ENCODE assay signal across 9 cellular contexts in genomic region chr10:57849726-57850357, GRCh38.
DNase-seq lines count a peak whose midpoint lies in the region; ATAC-seq, FAIRE-seq and TF ChIP-seq lines count a peak whose summit lies in the region.
"Had no signal": no experiment of that assay in that cellular context is flagged by ENCODE, and none has a peak within 500 bp of the region (broad histone marks: within the 10 kb centered on the region; RNA-seq: fewer than 3 reads in every experiment).

No MANE protein-coding gene starts in this region.

- no peak overlapping the region for H3K4me2 ChIP-seq in Karpas-422 (ENCODE audit: low read depth, low read length, poor library complexity, severe bottlenecking)
- no peak overlapping the region for H3K4me2 ChIP-seq in GM12878 (ENCODE audit: control insufficient read depth, insufficient read depth)
- no peak overlapping the region for H3K4me2 ChIP-seq in mesenchymal stem cell (ENCODE audit: low read length, poor library complexity, severe bottlenecking)

- H3K23ac ChIP-seq in mesenchymal stem cell (ENCODE audit: low read length in 2 of 2) = no peak overlapping the region

- H4K20me1 ChIP-seq in Karpas-422 (ENCODE audit: insufficient read depth, low read depth, low read length) (no peaks in the 10 kb centered on the region), GM12878 (ENCODE audit: control insufficient read depth, insufficient read depth) (no peaks in the 10 kb centered on the region)

- no peaks in the 10 kb centered on the region for H3K79me1 ChIP-seq in mesenchymal stem cell (replicated peaks; ENCODE audit: low read length, poor library complexity, severe bottlenecking)

- no peak for FAIRE-seq in GM12878 (lab: Jason Lieb, UNC)
- FAIRE-seq: frontal cortex had no signal

- RAD21 ChIA-PET in GM12878 (lab: Charles Lee; ENCODE audit: unreplicated experiment) = no interaction called here

- H3K14ac ChIP-seq in mesenchymal stem cell (ENCODE audit: low read length in 2 of 2) = no peak overlapping the region

- in situ Hi-C loops in GM12878 (cut with MboI) = no loop called here

- no peak overlapping the region for H3K4me3 ChIP-seq in Karpas-422 (ENCODE audit: low read length)
- H3K4me3 ChIP-seq in GM12878 = no peak overlapping the region
- H3K4me3 ChIP-seq in mesenchymal stem cell (ENCODE audit: insufficient read depth in 1 of 2, low read depth in 1 of 2, low read length in 2 of 2) = no peak overlapping the region

- H3K27ac Mint-ChIP-seq in Calu3 (ENCODE audit: unreplicated experiment) = peak overlapping the region; percentile 10

- WGBS in GM12878 (ENCODE audit: insufficient coverage, insufficient replicate concordance, low lambda C conversion rate, missing lambda C conversion rate) = 27% methylated on average over 1 of the region's 1 CpG
- whole genome bisulfite sequencing in mesenchymal stem cell = no CpG with 5 or more reads among the region's 1 CpG

- peaks cover 42% of the 10 kb centered on the region for H3K4me1 Mint-ChIP-seq in Calu3 (ENCODE audit: low read depth, unreplicated experiment)

- H3K4me1 ChIP-seq in Karpas-422 (ENCODE audit: low read length) (no peaks in the 10 kb centered on the region), GM12878 (ENCODE audit: control insufficient read depth, insufficient read depth, low read length) (no peaks in the 10 kb centered on the region), mesenchymal stem cell (ENCODE audit: control insufficient read depth, insufficient read depth, low read depth, low read length) (no peaks in the 10 kb centered on the region)

- no TSS peak for BruUV-seq in Calu3 (replicated peaks; lab: Mats Ljungman, UMichigan)
- no TSS peak for BruUV-seq in GM12878 (replicated peaks; lab: Mats Ljungman, UMichigan)

- ATAC-seq in GM12878 (no peak), GM21526 (IDR thresholded peaks at IDR 0.05; ENCODE audit: low FRiP score, unreplicated experiment) (no peak), HG02973 (IDR thresholded peaks at IDR 0.05; ENCODE audit: unreplicated experiment) (no peak)

- TF ChIP-seq EP300 in GM12878 (IDR thresholded peaks at IDR 0.05; ENCODE audit: borderline replicate concordance in 1 of 2, control insufficient read depth in 1 of 2, low read depth in 2 of 2, low read length in 2 of 2) = no peak

- no peak overlapping the region for H4K8ac ChIP-seq in mesenchymal stem cell (ENCODE audit: low read length)

- no peak overlapping the region for H2BK15ac ChIP-seq in mesenchymal stem cell (ENCODE audit: low read depth, poor library complexity, severe bottlenecking)

- H3K4me3 Mint-ChIP-seq in Calu3 (ENCODE audit: low read depth, unreplicated experiment) = no peak overlapping the region

- no peak overlapping the region for H2BK120ac ChIP-seq in mesenchymal stem cell (ENCODE audit: low read depth, low read length)

- H3K9me3 Mint-ChIP-seq in Calu3 (ENCODE audit: low read depth, unreplicated experiment) = no peaks in the 10 kb centered on the region

- H3K36me3 Mint-ChIP-seq in Calu3 (ENCODE audit: insufficient read depth, unreplicated experiment) = no peaks in the 10 kb centered on the region

- no peak overlapping the region for H2AFZ ChIP-seq in Karpas-422 (ENCODE audit: low read length)
- H2AFZ ChIP-seq in GM12878 (ENCODE audit: control insufficient read depth, low read depth, low read length) = no peak overlapping the region
- no peak overlapping the region for H2AFZ ChIP-seq in mesenchymal stem cell (ENCODE audit: low read depth, low read length)

- TF ChIP-seq POLR2A in GM12878 (IDR thresholded peaks at IDR 0.05; ENCODE audit: low read depth, low read length) = no peak

- H3K9me2 ChIP-seq in Karpas-422 (replicated peaks; ENCODE audit: insufficient read depth, low read length) = no peaks in the 10 kb centered on the region

- H3K27me3 Mint-ChIP-seq in Calu3 (ENCODE audit: unreplicated experiment) = no peaks in the 10 kb centered on the region

- H3K27me3 ChIP-seq in Karpas-422 (ENCODE audit: low read length) (no peaks in the 10 kb centered on the region), GM12878 (replicated peaks in 1 of 2; ENCODE audit: control insufficient read depth in 2 of 2, insufficient read depth in 2 of 2, low read length in 1 of 2) (no peaks in the 10 kb centered on the region), mesenchymal stem cell (ENCODE audit: control insufficient read depth in 1 of 2, insufficient read depth in 1 of 2, low read length in 2 of 2) (no peaks in the 10 kb centered on the region)

- H3K4ac ChIP-seq in mesenchymal stem cell (ENCODE audit: low read depth in 1 of 2, low read length in 2 of 2) = no peak overlapping the region

- CTCF ChIA-PET in Calu3 (lab: Charles Lee) = interaction anchor here (1.2 to 1.7 kb wide), 3 partner anchors 132 to 303 kb away, joined by 3 to 6 read pairs (median 3); no protein-coding TSS in a partner anchor
- CTCF ChIA-PET in GM12878 (lab: Yijun Ruan, JAX) = interaction anchor here (1.5 kb wide), 2 partner anchors 9 to 192 kb away, joined by 5 read pairs; no protein-coding TSS in a partner anchor

- H3K18ac ChIP-seq in mesenchymal stem cell (ENCODE audit: low read depth in 1 of 2, low read length in 2 of 2) = no peak overlapping the region

- TF ChIP-seq CTCF in Calu3 (IDR thresholded peaks at IDR 0.05; ENCODE audit: unreplicated experiment) (peak; percentile 62), GM12878 (IDR thresholded peaks at IDR 0.05 in 2 of 3, conservative IDR thresholded peaks at IDR 0.05 in 1 of 3; ENCODE audit: control insufficient read depth in 2 of 3, extremely low read depth in 1 of 3, insufficient read depth in 1 of 3, low read depth in 3 of 3, low read length in 3 of 3) (peak in 2 of 3 experiments; percentile 18 to 32; a peak in 1 of 6 replicates)

- SMC1A ChIA-PET in GM12878 (lab: Charles Lee; ENCODE audit: uncharacterized antibody, unreplicated experiment) = no interaction called here

- DNase-seq in Calu3 (peak; percentile 8), Karpas-422 (peak; percentile 40), GM12878 (ENCODE audit: low read depth, low spot score) (no peak), mesenchymal stem cell (peak; percentile 5), AG08395 (ENCODE audit: low spot score) (no peak), kidney glomerular epithelial cell (lab: John Stamatoyannopoulos, UW) (no peak)

- H2BK12ac ChIP-seq in mesenchymal stem cell (ENCODE audit: low read length in 2 of 2) = no peak overlapping the region

- H3K9me3 ChIP-seq in Karpas-422 (ENCODE audit: low read length) (no peaks in the 10 kb centered on the region), GM12878 (replicated peaks; ENCODE audit: control insufficient read depth, insufficient read depth, low read length) (no peaks in the 10 kb centered on the region), mesenchymal stem cell (ENCODE audit: control insufficient read depth, low read length) (no peaks in the 10 kb centered on the region)

- no peaks in the 10 kb centered on the region for H3K36me3 ChIP-seq in Karpas-422 (ENCODE audit: insufficient read depth, low read length)
- H3K36me3 ChIP-seq in GM12878 (ENCODE audit: control insufficient read depth in 2 of 2, insufficient read depth in 2 of 2, low read length in 1 of 2) = no peaks in the 10 kb centered on the region
- no peaks in the 10 kb centered on the region for H3K36me3 ChIP-seq in mesenchymal stem cell (ENCODE audit: control insufficient read depth in 1 of 2, insufficient read depth in 2 of 2, low read depth in 1 of 2, low read length in 2 of 2)

- no peak overlapping the region for H2BK5ac ChIP-seq in mesenchymal stem cell (ENCODE audit: low read depth, low read length, poor library complexity, severe bottlenecking)

- no peaks in the 10 kb centered on the region for H3K79me2 ChIP-seq in Karpas-422 (ENCODE audit: low read length)
- H3K79me2 ChIP-seq in GM12878 (ENCODE audit: control insufficient read depth, insufficient read depth, low read length) = no peaks in the 10 kb centered on the region

- no peak overlapping the region for H2AK5ac ChIP-seq in mesenchymal stem cell (ENCODE audit: low read length, severe bottlenecking)

- no peak overlapping the region for H4K91ac ChIP-seq in mesenchymal stem cell (ENCODE audit: low read length)

- H3K9ac ChIP-seq in Karpas-422 (ENCODE audit: low read length) (no peak overlapping the region), GM12878 (ENCODE audit: control insufficient read depth, insufficient read depth, low read length) (no peak overlapping the region), mesenchymal stem cell (ENCODE audit: low read length) (no peak overlapping the region)

- intact Hi-C loops in Calu3 (cut with micrococcal nuclease; ENCODE audit: unreplicated experiment) (loop anchor here (1.0 to 10.0 kb wide), 3 partner anchors 133 to 515 kb away; no protein-coding TSS in a partner anchor), GM12878 (cut with micrococcal nuclease; ENCODE audit: unreplicated experiment) (loop anchor here (5.0 to 10.0 kb wide), 2 partner anchors 138 to 505 kb away; no protein-coding TSS in a partner anchor)

- no peak for TF ChIP-seq RAD21 in GM12878 (IDR thresholded peaks at IDR 0.05; ENCODE audit: insufficient read depth, low read depth, low read length)

- H3K27ac ChIP-seq in Karpas-422 (ENCODE audit: low read length) = no peak overlapping the region
- no peak overlapping the region for H3K27ac ChIP-seq in GM12878 (ENCODE audit: control insufficient read depth, insufficient read depth)
- H3K27ac ChIP-seq in mesenchymal stem cell (ENCODE audit: low read length, poor library complexity, severe bottlenecking) = no peak overlapping the region

- POLR2A ChIA-PET in GM12878 (lab: Charles Lee) = no interaction called here

TF ChIP-seq in GM12878, 131 proteins besides CTCF, POLR2A, EP300 and RAD21 (continues in another document):
- TF ChIP-seq ATF7 (IDR thresholded peaks at IDR 0.05; ENCODE audit: low read depth) (no peak), WRNIP1 (IDR thresholded peaks at IDR 0.05; ENCODE audit: borderline replicate concordance, low read depth, low read length) (no peak), ZZZ3 (IDR thresholded peaks at IDR 0.05; ENCODE audit: control insufficient read depth, insufficient read length, low read depth) (no peak), MYC (IDR thresholded peaks at IDR 0.05; ENCODE audit: insufficient read depth, insufficient read length, insufficient replicate concordance, low read length, severe bottlenecking) (no peak), NR2C1 (IDR thresholded peaks at IDR 0.05) (no peak), CHD4 (IDR thresholded peaks at IDR 0.05) (no peak)

Comparison
In these comparisons a context has a peak if more than half of its experiments do, and no peak if none do; other contexts are left out.
1. DNase-seq: peak in Calu3 (single experiment), Karpas-422 (single experiment) and mesenchymal stem cell (single experiment); none in GM12878 (single experiment), AG08395 (single experiment) and kidney glomerular epithelial cell (single experiment).